32 cellular contexts compared by ENCODE assay signal in genomic region chr16:73022534-73022933, GRCh38. TPM values are rescaled to one million over a fixed set of nuclear protein-coding genes. Genes with fewer than 3 reads are reported as not detected.
DNase-seq lines count a peak whose midpoint lies in the region; ATAC-seq, FAIRE-seq and TF ChIP-seq lines count a peak whose summit lies in the region.
"Had no signal": no experiment of that assay in that cellular context is flagged by ENCODE, and none has a peak within 500 bp of the region (broad histone marks: within the 10 kb centered on the region; RNA-seq: fewer than 3 reads in every experiment).

No MANE protein-coding gene starts in this region.

- H4K20me1 ChIP-seq in HepG2 (ENCODE audit: insufficient read depth, low read length): peaks cover 31% of the 10 kb centered on the region

- H3K4me3 Mint-ChIP-seq in osteocyte (ENCODE audit: unreplicated experiment): no peak overlapping the region
- H3K4me3 Mint-ChIP-seq: activated CD4-positive, alpha-beta T cell treated with anti-CD3 and anti-CD28 coated beads, Interleukin-2, amount 10 ng/mL, durations not matched to agents 24 days and 14 days; activated T-cell treated with anti-CD3 and anti-CD28 coated beads, Interleukin-2, amount 50 U/mL, for 72 hours; B cell; dendritic cell treated with granulocyte-macrophage colony-stimulating factor and Interleukin-4, amounts not matched to agents 40 ng/mL and 50 ng/mL, for 4 days; neural crest cell; type B pancreatic cell had no signal

- POLR2A ChIA-PET in HepG2 (lab: Yijun Ruan, JAX): interaction anchor here (0.7 to 1.2 kb wide), 2 partner anchors 31 to 143 kb away, joined by 3 to 4 read pairs; no protein-coding TSS in a partner anchor

- H3K4me2 ChIP-seq in HepG2 (ENCODE audit: low read depth, low read length): no peak overlapping the region
- H3K4me2 ChIP-seq: hepatocyte, smooth muscle cell had no signal

- H3K36me3 ChIP-seq in HepG2 (replicated peaks in 1 of 2; ENCODE audit: control insufficient read depth in 1 of 2, insufficient read depth in 2 of 2, low read length in 2 of 2): no peaks in the 10 kb centered on the region; a peak in 1 of 5 replicates
- no peaks in the 10 kb centered on the region for H3K36me3 ChIP-seq in right lobe of liver
- H3K36me3 ChIP-seq in ascending aorta: no peaks in the 10 kb centered on the region
- H3K36me3 ChIP-seq in tibial artery: no peaks in the 10 kb centered on the region
- peaks cover 2% of the 10 kb centered on the region; the same call in 1 of the 2 replicates for H3K36me3 ChIP-seq in HAP-1 (replicated peaks)
- H3K36me3 ChIP-seq: gastroesophageal sphincter, Peyer's patch, WERI-Rb-1 had no signal

- no peak for FAIRE-seq in HepG2 (lab: Jason Lieb, UNC)
- FAIRE-seq: A204.1, G401.6 had no signal

- in situ Hi-C loops in HepG2 (cut with HindIII; ENCODE audit: extremely low pct_ligation_motif_present, low pct_unique_long_range_greater_than_20kb): no loop called here
- in situ Hi-C loops in HAP-1 (cut with MboI; ENCODE audit: low sequenced_read_pairs): no loop called here

- TF ChIP-seq POLR2A in HepG2 (IDR thresholded peaks at IDR 0.05; ENCODE audit: insufficient read depth in 1 of 2, low read depth in 2 of 2, low read length in 2 of 2) (no peak), right lobe of liver (IDR thresholded peaks at IDR 0.05) (no peak)

- no peak for ATAC-seq in HepG2
- ATAC-seq in right lobe of liver: no peak
- ATAC-seq: activated T-cell treated with anti-CD3 and anti-CD28 coated beads, Interleukin-2, amount 50 U/mL, for 72 hours; gastroesophageal sphincter; left cardiac atrium had no signal

- peaks cover 88% of the 10 kb centered on the region for H3K4me1 ChIP-seq in HepG2 (ENCODE audit: insufficient read depth, low read length)
- peaks cover 0 to 25% (median 2%) of the 10 kb centered on the region in 4 donors for H3K4me1 ChIP-seq in right lobe of liver
- H3K4me1 ChIP-seq in ascending aorta: peaks cover 34 to 58% of the 10 kb centered on the region in 2 donors
- H3K4me1 ChIP-seq in tibial artery: peaks cover 10 to 100% (median 80%) of the 10 kb centered on the region in 4 donors
- H3K4me1 ChIP-seq in HAP-1: peaks cover 31% of the 10 kb centered on the region

- DNase-seq in HepG2 (ENCODE audit: low spot score) (no peak), right lobe of liver (no peak), ascending aorta (ENCODE audit: low spot score in 2 of 2) (peak in 1 of 2 donors; percentile 43), osteocyte (ENCODE audit: extremely low spot score, unreplicated experiment) (no peak), tibial artery (peak in 1 of 2 donors; percentile 49), foreskin melanocyte (no peak), HAP-1 (ENCODE audit: low spot score in 2 of 2) (no peak), NCI-H2171 treated with DMSO at 0.1 percent for 48 hours (lab: John Stamatoyannopoulos, UW) (no peak)
- DNase-seq: activated CD4-positive, alpha-beta T cell treated with anti-CD3 and anti-CD28 coated beads, Interleukin-2, amount 10 ng/mL, durations not matched to agents 24 days and 14 days; activated naive CD4-positive, alpha-beta T cell treated with anti-CD3 and anti-CD28 coated beads, Interleukin-2, amount 50 U/mL, for 16 hours; activated T-cell treated with anti-CD3 and anti-CD28 coated beads, Interleukin-2, amount 50 U/mL, for 72 hours; amygdala; caudate nucleus; left cardiac atrium; mammary epithelial cell; NCI-H1105; NCI-H2029; NCI-H69; SIG-M5; stimulated activated CD4-positive, alpha-beta T cell treated with anti-CD3 and anti-CD28 coated beads, Interleukin-1b, Interleukin-23, amount 100 ng/mL, for 48 hours; T-helper 9 cell; WERI-Rb-1 had no signal

- no TSS peak for BruUV-seq in HepG2 (replicated peaks; lab: Mats Ljungman, UMichigan)

- intact Hi-C loops in HepG2 (cut with micrococcal nuclease; ENCODE audit: unreplicated experiment): no loop called here
- intact Hi-C loops in right lobe of liver (cut with DNase I): no loop called here
- intact Hi-C loops in ascending aorta (cut with DNase I): loop anchor here (10.0 kb wide), 1 partner anchor 358 kb away; no protein-coding TSS in a partner anchor
- intact Hi-C loops in tibial artery (cut with DNase I; ENCODE audit: low total_unique reads): no loop called here

- no peaks in the 10 kb centered on the region for H3K9me3 ChIP-seq in HepG2 (ENCODE audit: low read length)
- H3K9me3 ChIP-seq in right lobe of liver: no peaks in the 10 kb centered on the region
- no peaks in the 10 kb centered on the region for H3K9me3 ChIP-seq in ascending aorta
- no peaks in the 10 kb centered on the region for H3K9me3 ChIP-seq in tibial artery
- no peaks in the 10 kb centered on the region for H3K9me3 ChIP-seq in HAP-1
- H3K9me3 ChIP-seq: gastroesophageal sphincter, Peyer's patch had no signal

- H3K9ac ChIP-seq in HepG2 (ENCODE audit: insufficient read depth, low read depth, low read length): no peak overlapping the region

- no peaks in the 10 kb centered on the region for H3K9me3 Mint-ChIP-seq in osteocyte (ENCODE audit: unreplicated experiment)
- H3K9me3 Mint-ChIP-seq: activated CD4-positive, alpha-beta T cell treated with anti-CD3 and anti-CD28 coated beads, Interleukin-2, amount 10 ng/mL, durations not matched to agents 24 days and 14 days; activated T-cell treated with anti-CD3 and anti-CD28 coated beads, Interleukin-2, amount 50 U/mL, for 72 hours; dendritic cell treated with granulocyte-macrophage colony-stimulating factor and Interleukin-4, amounts not matched to agents 40 ng/mL and 50 ng/mL, for 4 days; neural crest cell; type B pancreatic cell had no signal

- H3K27ac Mint-ChIP-seq in osteocyte (ENCODE audit: unreplicated experiment): peak overlapping the region; percentile 95
- H3K27ac Mint-ChIP-seq: activated CD4-positive, alpha-beta T cell treated with anti-CD3 and anti-CD28 coated beads, Interleukin-2, amount 10 ng/mL, durations not matched to agents 24 days and 14 days; activated T-cell treated with anti-CD3 and anti-CD28 coated beads, Interleukin-2, amount 50 U/mL, for 72 hours; B cell; dendritic cell treated with granulocyte-macrophage colony-stimulating factor and Interleukin-4, amounts not matched to agents 40 ng/mL and 50 ng/mL, for 4 days had no signal

- no peak for TF ChIP-seq RAD21 in HepG2 (CRISPR knock-in tag; IDR thresholded peaks at IDR 0.05)

- peaks cover 87% of the 10 kb centered on the region for H3K4me1 Mint-ChIP-seq in osteocyte (ENCODE audit: unreplicated experiment)
- H3K4me1 Mint-ChIP-seq: activated CD4-positive, alpha-beta T cell treated with anti-CD3 and anti-CD28 coated beads, Interleukin-2, amount 10 ng/mL, durations not matched to agents 24 days and 14 days; B cell had no signal

- CTCF ChIA-PET in HepG2 (lab: Yijun Ruan, JAX; ENCODE audit: low intra/inter-chr PET ratio, low total read pairs): no interaction called here

- no peak for TF ChIP-seq CTCF in HepG2 (CRISPR knock-in tag; IDR thresholded peaks at IDR 0.05)
- no peak for TF ChIP-seq CTCF in right lobe of liver (IDR thresholded peaks at IDR 0.05)
- TF ChIP-seq CTCF in ascending aorta (IDR thresholded peaks at IDR 0.05): no peak
- TF ChIP-seq CTCF in osteocyte (IDR thresholded peaks at IDR 0.05): no peak
- no peak for TF ChIP-seq CTCF in tibial artery (IDR thresholded peaks at IDR 0.05)

- WGBS in HepG2 (ENCODE audit: low lambda C conversion rate): 99% methylated on average over 7 of the region's 7 CpGs
- WGBS in right lobe of liver (ENCODE audit: insufficient coverage, low coverage, low lambda C conversion rate, missing lambda C conversion rate): 83% methylated on average over 6 of the region's 7 CpGs

- H3K4me3 ChIP-seq in HepG2 (replicated peaks in 1 of 3; ENCODE audit: insufficient read depth in 1 of 3, low read depth in 2 of 3, low read length in 3 of 3) (no peak overlapping the region), right lobe of liver (no peak overlapping the region), ascending aorta (no peak overlapping the region), tibial artery (no peak overlapping the region), HAP-1 (no peak overlapping the region)
- H3K4me3 ChIP-seq: gastroesophageal sphincter, hepatocyte, Peyer's patch, smooth muscle cell had no signal

- TF ChIP-seq EP300 in HepG2 (IDR thresholded peaks at IDR 0.05; ENCODE audit: low read depth in 2 of 2, low read length in 2 of 2) (no peak), HepG2 (CRISPR knock-in tag; IDR thresholded peaks at IDR 0.05; ENCODE audit: borderline replicate concordance) (no peak)

- no peaks in the 10 kb centered on the region for H3K27me3 ChIP-seq in HepG2 (ENCODE audit: control insufficient read depth in 1 of 2, insufficient read depth in 2 of 2, low read length in 2 of 2)
- no peaks in the 10 kb centered on the region for H3K27me3 ChIP-seq in right lobe of liver
- no peaks in the 10 kb centered on the region for H3K27me3 ChIP-seq in ascending aorta
- no peaks in the 10 kb centered on the region for H3K27me3 ChIP-seq in tibial artery
- H3K27me3 ChIP-seq in HAP-1 (ENCODE audit: low read depth): no peaks in the 10 kb centered on the region
- H3K27me3 ChIP-seq: gastroesophageal sphincter, hepatocyte, Peyer's patch had no signal

- peaks cover 2% of the 10 kb centered on the region for H3K36me3 Mint-ChIP-seq in osteocyte (ENCODE audit: unreplicated experiment)

- no peaks in the 10 kb centered on the region for H3K27me3 Mint-ChIP-seq in osteocyte (ENCODE audit: unreplicated experiment)
- H3K27me3 Mint-ChIP-seq: activated CD4-positive, alpha-beta T cell treated with anti-CD3 and anti-CD28 coated beads, Interleukin-2, amount 10 ng/mL, durations not matched to agents 24 days and 14 days; B cell; dendritic cell treated with granulocyte-macrophage colony-stimulating factor and Interleukin-4, amounts not matched to agents 40 ng/mL and 50 ng/mL, for 4 days; type B pancreatic cell had no signal

- no peak overlapping the region for H2AFZ ChIP-seq in HepG2 (ENCODE audit: low read length)
- H2AFZ ChIP-seq: hepatocyte had no signal

- H3K79me2 ChIP-seq in HepG2 (ENCODE audit: insufficient read depth, low read length): peaks cover 94% of the 10 kb centered on the region

- no peak overlapping the region for H3K27ac ChIP-seq in HepG2 (ENCODE audit: extremely low read length, insufficient read depth, low read length)
- no peak overlapping the region for H3K27ac ChIP-seq in right lobe of liver
- H3K27ac ChIP-seq in ascending aorta: peak overlapping the region; percentile 30 to 47
- H3K27ac ChIP-seq in tibial artery: peak overlapping the region; percentile 79 to 99
- H3K27ac ChIP-seq: hepatocyte, Peyer's patch, WERI-Rb-1 had no signal

RNA-seq across cellular contexts. Expression of gene ZFHX3, which starts 25.4 kb away (rescaled TPM):
- total RNA-seq in HepG2 (2016; rRNA removed; fragmentation: Illumina TruSeq; extraction: Trizol) (6.0 and 12.3 TPM in 2 replicates), right lobe of liver (1 to 10 TPM; 7.1 to 9.4 (median 7.7) TPM), ascending aorta (34.8 TPM), osteocyte (89.1 and 97.0 TPM in 2 replicates)
- 1.8 and 1.9 TPM in 2 replicates for total RNA-seq in HepG2 (2016; cell fraction: cytosol; rRNA removed; fragmentation: Illumina TruSeq; extraction: Trizol; ENCODE audit: low read depth)
- total RNA-seq in HepG2 (2016; cell fraction: insoluble cytoplasmic fraction; rRNA removed; fragmentation: Illumina TruSeq; extraction: Trizol): 5.6 and 10.6 TPM in 2 replicates
- 5.0 and 5.6 TPM in 2 replicates for total RNA-seq in HepG2 (2016; cell fraction: membrane; rRNA removed; fragmentation: Illumina TruSeq; extraction: Trizol)
- total RNA-seq in HepG2 (2016; cell fraction: nucleus; rRNA removed; fragmentation: Illumina TruSeq; extraction: Trizol): 15.3 and 19.7 TPM in 2 replicates
- polyA plus RNA-seq in HepG2 (2011; rRNA removed): 5.0 and 5.3 TPM in 2 replicates
- 3.5 and 4.2 TPM in 2 replicates for polyA plus RNA-seq in HepG2 (2011; cell fraction: cytosol; rRNA removed)
- 10.2 and 11.2 TPM in 2 replicates for polyA plus RNA-seq in HepG2 (2011; cell fraction: nucleus; rRNA removed)
- 12.6 and 14.4 TPM in 2 replicates for polyA plus RNA-seq in HepG2 (2012)
- 0.31 and 0.36 TPM in 2 replicates for polyA plus RNA-seq in HepG2 (2016; cell fraction: cytosol; fragmentation: Illumina TruSeq; extraction: Trizol; ENCODE audit: low read depth)
- polyA plus RNA-seq in HepG2 (2016; cell fraction: insoluble cytoplasmic fraction; fragmentation: Illumina TruSeq; extraction: Trizol; ENCODE audit: low read depth): 8.6 and 11.4 TPM in 2 replicates
- polyA plus RNA-seq in HepG2 (2016; cell fraction: membrane; fragmentation: Illumina TruSeq; extraction: Trizol; ENCODE audit: low read depth): 1.0 and 1.4 TPM in 2 replicates
- polyA plus RNA-seq in HepG2 (2016; cell fraction: nucleus; fragmentation: Illumina TruSeq; extraction: Trizol; ENCODE audit: insufficient read depth, low read depth): 16.2 and 17.6 TPM in 2 replicates
- polyA minus RNA-seq in HepG2 (2011; rRNA and poly(A)+ RNA removed; ENCODE audit: low replicate concordance): 12.7 and 18.2 TPM in 2 replicates
- 16.9 and 20.7 TPM in 2 replicates for polyA minus RNA-seq in HepG2 (2011; cell fraction: cytosol; rRNA and poly(A)+ RNA removed)
- 23.9 and 27.2 TPM in 2 replicates for polyA minus RNA-seq in HepG2 (2011; cell fraction: nucleus; rRNA and poly(A)+ RNA removed)

Comparison
In these comparisons a context has a peak if more than half of its experiments do, and no peak if none do; other contexts are left out.
1. H3K27ac ChIP-seq: peak in ascending aorta (2 of 2) and tibial artery (2 of 2); none in HepG2 (single experiment) and right lobe of liver (0 of 3).